In the genomic region with DNA sequence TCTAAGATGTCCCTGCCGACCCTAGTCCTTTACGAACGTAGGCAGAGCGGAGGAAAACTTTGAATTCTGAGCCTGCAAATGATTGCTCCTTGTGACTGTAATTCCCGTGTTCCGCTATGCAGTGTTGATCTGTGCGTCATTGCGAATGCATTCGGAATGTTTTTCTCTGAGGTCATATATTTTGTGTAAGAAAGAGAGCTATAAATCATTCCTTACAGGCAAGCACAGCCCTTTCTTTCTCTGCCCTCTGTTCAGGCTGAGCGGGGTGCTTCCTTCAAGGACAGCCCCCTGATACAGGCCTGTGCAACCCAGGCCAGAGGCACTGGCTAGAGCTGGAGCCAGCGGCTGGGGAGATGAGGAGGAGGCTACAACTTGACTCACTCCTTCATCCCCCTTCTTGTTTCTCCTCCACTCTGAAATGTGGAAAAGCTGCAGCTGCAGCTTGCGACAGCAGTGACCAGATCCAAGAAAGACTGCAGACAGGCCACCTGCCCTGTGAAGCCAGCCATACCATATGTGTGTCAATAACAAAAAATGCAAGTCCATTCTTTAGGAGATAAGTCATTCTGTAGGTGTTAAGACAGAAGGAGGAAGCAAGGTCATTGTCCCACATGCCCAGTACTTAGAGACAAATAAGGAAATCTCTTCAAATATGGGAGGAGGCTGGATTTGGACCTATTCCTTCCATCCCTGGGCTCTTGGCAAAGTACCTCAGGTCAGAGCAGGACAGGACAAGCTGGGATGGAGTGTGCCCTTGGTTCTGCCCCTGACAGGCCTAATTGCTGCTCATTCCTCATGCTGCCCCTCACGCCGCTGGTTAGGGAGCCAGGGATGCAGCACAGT, we compare ENCODE assay signal across 12 cellular contexts.
DNase-seq lines count a peak whose midpoint lies in the region; ATAC-seq and TF ChIP-seq lines count a peak whose summit lies in the region.
"Had no signal": no experiment of that assay in that cellular context is flagged by ENCODE, and none has a peak within 500 bp of the region (broad histone marks: within the 10 kb centered on the region; RNA-seq: fewer than 3 reads in every experiment).

No MANE protein-coding gene starts in this region.

- H3K36me3 ChIP-seq in prostate gland: no peaks in the 10 kb centered on the region

- peak; percentile 86 for ATAC-seq in SK-N-SH treated with all-trans-retinoic acid at 6 μM for 48 hours
- ATAC-seq in stimulated activated naive CD8-positive, alpha-beta T cell treated with anti-CD3 and anti-CD28 coated beads, Interleukin-15, Interleukin-2, amounts not matched to agents 100 U/mL and 50 U/mL, for 24 hours: no peak
- no peak for ATAC-seq in GM18868 (IDR thresholded peaks at IDR 0.05; ENCODE audit: unreplicated experiment)
- ATAC-seq: left colon had no signal

- no peak overlapping the region for H3K4me3 ChIP-seq in prostate gland

- H3K27me3 ChIP-seq in prostate gland (replicated peaks; ENCODE audit: insufficient read depth): no peaks in the 10 kb centered on the region

- H3K4me1 ChIP-seq in prostate gland (replicated peaks): no peaks in the 10 kb centered on the region

- H3K27ac ChIP-seq in prostate gland: peak overlapping the region; percentile 42 to 54

- DNase-seq in ELR (ENCODE audit: low read depth) (peak; percentile 92), glomerular visceral epithelial cell (ENCODE audit: extremely low spot score) (peak; percentile 98), prostate gland (ENCODE audit: low spot score) (no peak), NCI-H446 (lab: John Stamatoyannopoulos, UW) (no peak)
- no peak for DNase-seq in activated CD4-positive, alpha-beta T cell treated with anti-CD3 and anti-CD28 coated beads for 1 hour
- DNase-seq in stimulated activated naive CD8-positive, alpha-beta T cell treated with anti-CD3 and anti-CD28 coated beads, Interleukin-15, Interleukin-2, amounts not matched to agents 100 U/mL and 50 U/mL, for 24 hours: no peak
- DNase-seq: activated CD8-positive, alpha-beta memory T cell treated with anti-CD3 and anti-CD28 coated beads, Interleukin-2, amount 50 U/mL, for 48 hours; dermis blood vessel endothelial cell; NCI-H1436 had no signal

- TF ChIP-seq POLR2A in prostate gland (IDR thresholded peaks at IDR 0.05): no peak

- no peaks in the 10 kb centered on the region for H3K9me3 ChIP-seq in prostate gland

- intact Hi-C loops in prostate gland (cut with DNase I): loop anchor here (5.0 to 10.0 kb wide), 3 partner anchors 62 to 139 kb away; no protein-coding TSS in a partner anchor

- TF ChIP-seq CTCF in prostate gland (IDR thresholded peaks at IDR 0.05): no peak

- WGBS in prostate gland: 71% methylated on average over 14 of the region's 14 CpGs

TF ChIP-seq in SK-N-SH treated with all-trans-retinoic acid at 6 μM for 48 hours, 23 proteins besides CTCF, POLR2A, EP300 and RAD21:
- no peak for TF ChIP-seq ZNF8 (CRISPR knock-in tag; IDR thresholded peaks at IDR 0.05)
- peak; percentile 40 for TF ChIP-seq ISL1 (CRISPR knock-in tag; IDR thresholded peaks at IDR 0.05)
- no peak for TF ChIP-seq ZC3H10 (CRISPR knock-in tag; IDR thresholded peaks at IDR 0.05)

Comparison
In these comparisons a context has a peak if more than half of its experiments do, and no peak if none do; other contexts are left out.
1. DNase-seq: peak in ELR (single experiment) and glomerular visceral epithelial cell (single experiment); none in prostate gland (single experiment), activated CD4-positive, alpha-beta T cell treated with anti-CD3 and anti-CD28 coated beads for 1 hour (single experiment), stimulated activated naive CD8-positive, alpha-beta T cell treated with anti-CD3 and anti-CD28 coated beads, Interleukin-15, Interleukin-2, amounts not matched to agents 100 U/mL and 50 U/mL, for 24 hours (single experiment) and NCI-H446 (0 of 2).